ENCODE assay signal across 8 cellular contexts in genomic region chr9:133199648-133200321, GRCh38. TPM values are rescaled to one million over a fixed set of nuclear protein-coding genes. Genes with fewer than 3 reads are reported as not detected.
A peak's percentile ranks its signal among the peaks of the same experiment; 100 is the strongest.
DNase-seq lines count a peak whose midpoint lies in the region; ATAC-seq and TF ChIP-seq lines count a peak whose summit lies in the region.
"Had no signal": no experiment of that assay in that cellular context is flagged by ENCODE, and none has a peak within 500 bp of the region (broad histone marks: within the 10 kb centered on the region; RNA-seq: fewer than 3 reads in every experiment).

No MANE protein-coding gene starts in this region.

- ATAC-seq in RWPE2 (ENCODE audit: low read depth) = peak; percentile 56
- peak; percentile 94 for ATAC-seq in mucosa of descending colon
- no peak for ATAC-seq in thoracic aorta (ENCODE audit: insufficient number of reproducible peaks, low FRiP score, low read depth)
- no peak for ATAC-seq in HG03469 (IDR thresholded peaks at IDR 0.05; ENCODE audit: unreplicated experiment)
- ATAC-seq in GM18505 (IDR thresholded peaks at IDR 0.05; ENCODE audit: unreplicated experiment) = no peak
- ATAC-seq: HCT116 had no signal

- H3K4me1 ChIP-seq in RWPE2 (ENCODE audit: insufficient read depth, poor library complexity, severe bottlenecking) (no peaks in the 10 kb centered on the region), adipocyte (ENCODE audit: control insufficient read depth, insufficient read depth, low read length) (no peaks in the 10 kb centered on the region), mucosa of descending colon (ENCODE audit: low read depth) (no peaks in the 10 kb centered on the region), thoracic aorta (ENCODE audit: control insufficient read depth in 1 of 2, low read depth in 2 of 2) (no peaks in the 10 kb centered on the region)

- intact Hi-C loops in mucosa of descending colon (cut with DNase I, micrococcal nuclease) = no loop called here

- H3K36me3 ChIP-seq in RWPE2 (ENCODE audit: low read depth) (no peaks in the 10 kb centered on the region), adipocyte (ENCODE audit: control insufficient read depth, insufficient read depth, low read length, severe bottlenecking) (no peaks in the 10 kb centered on the region), mucosa of descending colon (ENCODE audit: low read depth) (no peaks in the 10 kb centered on the region), thoracic aorta (no peaks in the 10 kb centered on the region)

- TF ChIP-seq POLR2A in GM18505 (IDR thresholded peaks at IDR 0.05; ENCODE audit: borderline replicate concordance, extremely low read depth, insufficient read depth, insufficient read length) = no peak

- DNase-seq in RWPE2 (ENCODE audit: low spot score) (no peak), adipocyte (ENCODE audit: low read depth) (no peak), mucosa of descending colon (peak; percentile 23 to 67 (median 61)), thoracic aorta (ENCODE audit: low spot score) (no peak), NCI-H1436 treated with DMSO at 0.1 percent for 48 hours (lab: John Stamatoyannopoulos, UW) (no peak)

- no peak overlapping the region for H3K27ac ChIP-seq in RWPE2 (ENCODE audit: poor library complexity, severe bottlenecking)
- H3K27ac ChIP-seq in thoracic aorta = no peak overlapping the region

- peak overlapping the region; percentile 39 for H3K4me3 ChIP-seq in RWPE2 (ENCODE audit: severe bottlenecking)
- peak overlapping the region; percentile 66 for H3K4me3 ChIP-seq in adipocyte (ENCODE audit: low read length)
- no peak overlapping the region for H3K4me3 ChIP-seq in mucosa of descending colon
- H3K4me3 ChIP-seq in thoracic aorta = peak overlapping the region; percentile 64

- H3K9me3 ChIP-seq in RWPE2 (ENCODE audit: severe bottlenecking) (peaks cover 5% of the 10 kb centered on the region), adipocyte (ENCODE audit: control insufficient read depth, low read length) (peaks cover 7% of the 10 kb centered on the region), mucosa of descending colon (peaks cover 5% of the 10 kb centered on the region), thoracic aorta (peaks cover 3% of the 10 kb centered on the region)

- peak overlapping the region; percentile 70 for H3K9ac ChIP-seq in adipocyte (ENCODE audit: low read length)

- TF ChIP-seq CTCF in RWPE2 (IDR thresholded peaks at IDR 0.05; ENCODE audit: poor library complexity, severe bottlenecking) (peak; percentile 53), mucosa of descending colon (IDR thresholded peaks at IDR 0.05) (no peak), thoracic aorta (IDR thresholded peaks at IDR 0.05) (no peak)

- H3K27me3 ChIP-seq in RWPE2 (ENCODE audit: insufficient read depth, poor library complexity, severe bottlenecking) = peaks cover 11% of the 10 kb centered on the region
- H3K27me3 ChIP-seq in adipocyte (replicated peaks; ENCODE audit: control insufficient read depth, insufficient read depth, low read length) = peaks cover 36% of the 10 kb centered on the region
- H3K27me3 ChIP-seq in thoracic aorta (replicated peaks; ENCODE audit: insufficient read depth) = no peaks in the 10 kb centered on the region

RNA-seq across cellular contexts. Expression of gene OBP2B, which starts 9.3 kb away (rescaled TPM):
- total RNA-seq in mucosa of descending colon (not detected), thoracic aorta (not detected)

RNA-seq across cellular contexts. Expression of gene GBGT1, which starts 36.1 kb away (rescaled TPM):
- 10 to 100 TPM in 1 of 3 donors, 1 to 10 TPM in 2; 4.3 to 14.0 (median 8.6) TPM for total RNA-seq in mucosa of descending colon
- 10 to 100 TPM; 45.5 to 46.8 TPM for total RNA-seq in thoracic aorta

Comparison
In these comparisons a context has a peak if more than half of its experiments do, and no peak if none do; other contexts are left out.
1. ATAC-seq: peak in RWPE2 (single experiment) and mucosa of descending colon (single experiment); none in thoracic aorta (single experiment), HG03469 (single experiment) and GM18505 (single experiment).
2. DNase-seq: peak in mucosa of descending colon (3 of 3); none in RWPE2 (single experiment), adipocyte (single experiment), thoracic aorta (single experiment) and NCI-H1436 treated with DMSO at 0.1 percent for 48 hours (single experiment).